In genomic region chr3:115693868-115694267, GRCh38 we compare ENCODE assay signal across 19 cellular contexts.
DNase-seq lines count a peak whose midpoint lies in the region; ATAC-seq lines count a peak whose summit lies in the region.
"Had no signal": no experiment of that assay in that cellular context is flagged by ENCODE, and none has a peak within 500 bp of the region (broad histone marks: within the 10 kb centered on the region; RNA-seq: fewer than 3 reads in every experiment).

No MANE protein-coding gene starts in this region.

- ATAC-seq in GM19452 (IDR thresholded peaks at IDR 0.05; ENCODE audit: unreplicated experiment) (no peak), GM21360 (IDR thresholded peaks at IDR 0.05; ENCODE audit: unreplicated experiment) (no peak)
- ATAC-seq: natural killer cell treated with Interleukin-12 subunit alpha and Interleukin-12 subunit beta and Interleukin-15 and Interleukin-18, amount 100 ng/mL, for 72 hours had no signal

- peak; percentile 57 for DNase-seq in NCI-H187 treated with DMSO at 0.1 percent for 48 hours (lab: John Stamatoyannopoulos, UW)
- peak; percentile 88 to 90 for DNase-seq in SHP77 (lab: John Stamatoyannopoulos, UW)
- DNase-seq in globus pallidus (ENCODE audit: low spot score) = peak; percentile 29
- peak; percentile 53 for DNase-seq in putamen (ENCODE audit: low spot score)
- DNase-seq in NCI-H2196 treated with DMSO at 0.1 percent for 48 hours (lab: John Stamatoyannopoulos, UW; ENCODE audit: unreplicated experiment) = no peak
- DNase-seq: activated CD4-positive, alpha-beta T cell treated with anti-CD3 and anti-CD28 coated beads for 4 hours; activated gamma-delta T cell; amniotic stem cell; GF-D8; kidney; mesendoderm; NCI-H2081 treated with DMSO at 0.1 percent for 48 hours; NK-92 treated with Interleukin-12 subunit alpha and Interleukin-12 subunit beta, amount 100 ng/mL, for 24 hours; RPMI8226; stimulated activated CD4-positive, alpha-beta T cell treated with anti-CD3 and anti-CD28 coated beads, Interleukin-12 subunit alpha, Interleukin-12 subunit beta, amount 100 ng/mL, for 4 hours; testis had no signal
